In genomic region chr19:5367530-5368133, GRCh38 we compare ENCODE assay signal across 32 cellular contexts.
"Had no signal": no experiment of that assay in that cellular context is flagged by ENCODE, and none has a peak within 500 bp of the region (broad histone marks: within the 10 kb centered on the region; RNA-seq: fewer than 3 reads in every experiment).

No MANE protein-coding gene starts in this region.

- H3K36me3 ChIP-seq: adrenal gland, ascending aorta, brain microvascular endothelial cell, breast epithelium, cardiac muscle cell had no signal

- H3K9me3 ChIP-seq: adrenal gland, ascending aorta, body of pancreas, breast epithelium had no signal

- FAIRE-seq: astrocyte had no signal

- H3K27ac ChIP-seq: adrenal gland, ascending aorta, body of pancreas, brain microvascular endothelial cell, breast epithelium, cardiac muscle cell had no signal

- ATAC-seq: activated naive CD4-positive, alpha-beta T cell treated with anti-CD3 and anti-CD28 coated beads, Interleukin-2, amount 50 U/mL, for 72 hours; activated naive CD8-positive, alpha-beta T cell treated with anti-CD3 and anti-CD28 coated beads, Interleukin-2, amount 50 U/mL, for 24 hours; activated T-cell treated with anti-CD3 and anti-CD28 coated beads, Interleukin-2, amount 50 U/mL, for 4 hours; activated T-cell treated with anti-CD3 and anti-CD28 coated beads, Interleukin-2, amount 50 U/mL, for 72 hours; activated T-helper 17 cell treated with anti-CD3 and anti-CD28 coated beads, Interleukin-2, amount 50 U/mL, for 72 hours; body of pancreas had no signal

- H3K4me1 ChIP-seq: adrenal gland, ascending aorta, body of pancreas, breast epithelium had no signal

- H3K4me3 ChIP-seq: adrenal gland, ascending aorta, body of pancreas, breast epithelium, cardiac muscle cell had no signal

- H3K27me3 ChIP-seq: adrenal gland, ascending aorta had no signal

- DNase-seq: activated effector memory CD4-positive, alpha-beta T cell treated with anti-CD3 and anti-CD28 coated beads, Interleukin-2, amount 50 U/mL, for 16 hours; activated effector memory CD4-positive, alpha-beta T cell treated with Interleukin-2 at 50 U/mL for 16 hours; activated gamma-delta T cell; activated gamma-delta T cell treated with Interleukin-2 at 50 U/mL for 16 hours; activated naive CD4-positive, alpha-beta T cell; activated naive CD4-positive, alpha-beta T cell treated with anti-CD3 and anti-CD28 coated beads for 36 hours; activated naive CD4-positive, alpha-beta T cell treated with anti-CD3 and anti-CD28 coated beads, Interleukin-2, amount 10 ng/mL, durations not matched to agents 7 days and 5 days; activated naive CD4-positive, alpha-beta T cell treated with anti-CD3 and anti-CD28 coated beads, Interleukin-2, amount 50 U/mL, for 16 hours; activated naive CD4-positive, alpha-beta T cell treated with Interleukin-2 at 50 U/mL for 16 hours; activated naive CD8-positive, alpha-beta T cell treated with anti-CD3 and anti-CD28 coated beads for 36 hours; activated naive CD8-positive, alpha-beta T cell treated with anti-CD3 and anti-CD28 coated beads, Interleukin-2, amount 10 ng/mL, durations not matched to agents 7 days and 5 days; activated naive CD8-positive, alpha-beta T cell treated with anti-CD3 and anti-CD28 coated beads, Interleukin-2, amount 50 U/mL, for 24 hours; activated T-cell treated with anti-CD3 and anti-CD28 coated beads, Interleukin-2, amount 50 U/mL, for 24 hours; activated T-cell treated with anti-CD3 and anti-CD28 coated beads, Interleukin-2, amount 50 U/mL, for 4 hours; activated T-cell treated with anti-CD3 and anti-CD28 coated beads, Interleukin-2, amount 50 U/mL, for 48 hours; activated T-cell treated with anti-CD3 and anti-CD28 coated beads, Interleukin-2, amount 50 U/mL, for 72 hours; adrenal gland; amniotic stem cell; amygdala; anterior cingulate cortex; aorta; body of pancreas; brain microvascular endothelial cell; caudate nucleus; central memory CD4-positive, alpha-beta T cell; cerebellar nuclear complex had no signal
